In genomic region chr4:79233820-79234219, GRCh38 we compare ENCODE assay signal across 30 cellular contexts.
"Had no signal": no experiment of that assay in that cellular context is flagged by ENCODE, and none has a peak within 500 bp of the region (broad histone marks: within the 10 kb centered on the region; RNA-seq: fewer than 3 reads in every experiment).

No MANE protein-coding gene starts in this region.

- DNase-seq: activated CD4-positive, alpha-beta memory T cell treated with anti-CD3 and anti-CD28 coated beads, Interleukin-2, amount 10 ng/mL, durations not matched to agents 7 days and 5 days; activated CD4-positive, alpha-beta T cell treated with anti-CD3 and anti-CD28 coated beads, Interleukin-2, amount 10 ng/mL, durations not matched to agents 7 days and 5 days; activated CD4-positive, CD25-positive, alpha-beta regulatory T cell treated with anti-CD3 and anti-CD28 coated beads, Interleukin-2, amount 50 U/mL, for 72 hours; activated gamma-delta T cell treated with Interleukin-2 at 50 U/mL for 16 hours; activated naive CD8-positive, alpha-beta T cell treated with anti-CD3 and anti-CD28 coated beads, Interleukin-2, amount 50 U/mL, for 24 hours; activated T-cell treated with anti-CD3 and anti-CD28 coated beads, Interleukin-2, amount 50 U/mL, for 4 hours; amygdala; central memory CD4-positive, alpha-beta T cell; left cardiac atrium; left ventricle myocardium superior; naive B cell; nucleus accumbens; pancreas; psoas muscle; sigmoid colon; small intestine; stimulated activated CD4-positive, alpha-beta T cell treated with anti-CD3 and anti-CD28 coated beads, Interleukin-4, amount 100 ng/mL, for 24 hours; stimulated activated CD8-positive, alpha-beta memory T cell treated with anti-CD3 and anti-CD28 coated beads, Interleukin-4, amount 100 ng/mL, for 48 hours; stimulated activated naive CD8-positive, alpha-beta T cell treated with anti-CD3 and anti-CD28 coated beads, Interleukin-15, amount 100 ng/mL, for 72 hours; substantia nigra; thyroid gland; upper lobe of left lung; WERI-Rb-1 had no signal

- ATAC-seq: activated naive CD8-positive, alpha-beta T cell treated with anti-CD3 and anti-CD28 coated beads, Interleukin-2, amount 50 U/mL, for 24 hours; activated T-cell treated with anti-CD3 and anti-CD28 coated beads, Interleukin-2, amount 50 U/mL, for 4 hours; activated T-helper 17 cell treated with anti-CD3 and anti-CD28 coated beads, Interleukin-2, amount 50 U/mL, for 72 hours; gastroesophageal sphincter; left cardiac atrium; left ventricle myocardium superior; pancreas; psoas muscle; stimulated activated memory B cell treated with anti-CD40 and anti-IgM and Interleukin-4, amounts not matched to agents 10 μg/mL and 1 μg/mL and 100 μg/mL, for 72 hours; stimulated activated naive CD8-positive, alpha-beta T cell treated with anti-CD3 and anti-CD28 coated beads, Interleukin-15, amount 100 ng/mL, for 72 hours had no signal

- H3K79me2 ChIP-seq: hepatocyte had no signal

- FAIRE-seq: endothelial cell of umbilical vein, keratinocyte, pancreas, small intestine had no signal

- H3K27ac ChIP-seq: breast epithelium, gastroesophageal sphincter, hepatocyte, pancreas, psoas muscle, sigmoid colon, thyroid gland, upper lobe of left lung, WERI-Rb-1 had no signal

- H3K4me1 ChIP-seq: breast epithelium, pancreas, psoas muscle, thyroid gland, upper lobe of left lung had no signal

- H3K4me3 ChIP-seq: breast epithelium, gastroesophageal sphincter, hepatocyte, pancreas, psoas muscle, sigmoid colon, thyroid gland, upper lobe of left lung had no signal

- H3K27me3 ChIP-seq: breast epithelium, gastroesophageal sphincter, hepatocyte, pancreas, sigmoid colon, thyroid gland, upper lobe of left lung had no signal

- H3K9me3 ChIP-seq: breast epithelium, gastroesophageal sphincter, pancreas, psoas muscle, sigmoid colon, thyroid gland, upper lobe of left lung had no signal

- H2AFZ ChIP-seq: hepatocyte had no signal

- H3K4me2 ChIP-seq: hepatocyte had no signal

- H3K36me3 ChIP-seq: breast epithelium, gastroesophageal sphincter, pancreas, sigmoid colon, thyroid gland, upper lobe of left lung, WERI-Rb-1 had no signal
